ENCODE assay signal across 12 cellular contexts in genomic region chr12:111993290-111994150, GRCh38. TPM values are rescaled to one million over a fixed set of nuclear protein-coding genes. Genes with fewer than 3 reads are reported as not detected.
A peak's percentile ranks its signal among the peaks of the same experiment; 100 is the strongest.
DNase-seq lines count a peak whose midpoint lies in the region; ATAC-seq and TF ChIP-seq lines count a peak whose summit lies in the region.
"Had no signal": no experiment of that assay in that cellular context is flagged by ENCODE, and none has a peak within 500 bp of the region (broad histone marks: within the 10 kb centered on the region; RNA-seq: fewer than 3 reads in every experiment).

No MANE protein-coding gene starts in this region.

- intact Hi-C loops in breast epithelium (cut with DNase I; ENCODE audit: low total_unique reads): no loop called here

- H3K36me3 ChIP-seq in breast epithelium (no peaks in the 10 kb centered on the region), thoracic aorta (no peaks in the 10 kb centered on the region), SJCRH30 (no peaks in the 10 kb centered on the region)
- H3K36me3 ChIP-seq: gastrocnemius medialis had no signal

- H3K27ac ChIP-seq in breast epithelium (peak overlapping the region in 1 of 2 donors; percentile 9), thoracic aorta (no peak overlapping the region), SJCRH30 (no peak overlapping the region)
- H3K27ac ChIP-seq: cardiac muscle cell, gastrocnemius medialis had no signal

- no peak for TF ChIP-seq POLR2A in breast epithelium (IDR thresholded peaks at IDR 0.05)

- no peaks in the 10 kb centered on the region for H3K9me3 Mint-ChIP-seq in IgD-negative memory B cell
- no peaks in the 10 kb centered on the region for H3K9me3 Mint-ChIP-seq in activated naive CD8-positive, alpha-beta T cell treated with anti-CD3 and anti-CD28 coated beads for 36 hours

- in situ Hi-C loops in T47D (cut with HindIII; ENCODE audit: low pct_unique_long_range_greater_than_20kb, low sequenced_read_pairs): no loop called here

- peaks cover 30 to 47% (median 37%) of the 10 kb centered on the region in 3 donors for H3K4me1 Mint-ChIP-seq in IgD-negative memory B cell
- H3K4me1 Mint-ChIP-seq in activated naive CD8-positive, alpha-beta T cell treated with anti-CD3 and anti-CD28 coated beads for 36 hours: peaks cover 57% of the 10 kb centered on the region

- H3K27me3 Mint-ChIP-seq in IgD-negative memory B cell: peaks cover 20% of the 10 kb centered on the region
- no peaks in the 10 kb centered on the region for H3K27me3 Mint-ChIP-seq in activated naive CD8-positive, alpha-beta T cell treated with anti-CD3 and anti-CD28 coated beads for 36 hours

- H3K27ac Mint-ChIP-seq in IgD-negative memory B cell: no peak overlapping the region
- H3K27ac Mint-ChIP-seq in activated naive CD8-positive, alpha-beta T cell treated with anti-CD3 and anti-CD28 coated beads for 36 hours: peak overlapping the region; percentile 26

- no peak for TF ChIP-seq CTCF in breast epithelium (IDR thresholded peaks at IDR 0.05)
- TF ChIP-seq CTCF in thoracic aorta (IDR thresholded peaks at IDR 0.05): no peak

- H3K4me1 ChIP-seq in breast epithelium: no peaks in the 10 kb centered on the region
- peaks cover 0 to 19% of the 10 kb centered on the region in 2 donors for H3K4me1 ChIP-seq in thoracic aorta (ENCODE audit: control insufficient read depth in 1 of 2, low read depth in 2 of 2)
- no peaks in the 10 kb centered on the region for H3K4me1 ChIP-seq in SJCRH30

- H3K9me3 ChIP-seq in breast epithelium (no peaks in the 10 kb centered on the region), thoracic aorta (no peaks in the 10 kb centered on the region), SJCRH30 (replicated peaks) (no peaks in the 10 kb centered on the region)
- H3K9me3 ChIP-seq: gastrocnemius medialis had no signal

- peak overlapping the region; percentile 79 to 94 (median 88) for H3K4me3 Mint-ChIP-seq in IgD-negative memory B cell
- H3K4me3 Mint-ChIP-seq in activated naive CD8-positive, alpha-beta T cell treated with anti-CD3 and anti-CD28 coated beads for 36 hours: peak overlapping the region; percentile 80

- H3K4me3 ChIP-seq in breast epithelium (no peak overlapping the region), thoracic aorta (peak overlapping the region; percentile 32), SJCRH30 (no peak overlapping the region)
- H3K4me3 ChIP-seq: cardiac muscle cell, gastrocnemius medialis had no signal

- peak; percentile 39 to 71 for DNase-seq in T47D (ENCODE audit: low read depth in 1 of 2, low spot score in 1 of 2)
- DNase-seq in breast epithelium (ENCODE audit: low spot score in 2 of 2): no peak
- DNase-seq in activated naive CD8-positive, alpha-beta T cell treated with anti-CD3 and anti-CD28 coated beads for 36 hours: peak; percentile 37
- no peak for DNase-seq in thoracic aorta (ENCODE audit: low spot score)
- no peak for DNase-seq in NCI-H774 (lab: John Stamatoyannopoulos, UW)
- no peak for DNase-seq in SJCRH30
- DNase-seq in LoVo (ENCODE audit: low spot score): no peak
- DNase-seq: activated CD4-positive, alpha-beta T cell treated with anti-CD3 and anti-CD28 coated beads, Interleukin-2, amount 50 U/mL, for 1 hour; AML-193; gastrocnemius medialis had no signal

- no peak for ATAC-seq in thoracic aorta (ENCODE audit: insufficient number of reproducible peaks, low FRiP score, low read depth)
- ATAC-seq: gastrocnemius medialis had no signal

- H3K36me3 Mint-ChIP-seq in IgD-negative memory B cell: peaks cover 6% of the 10 kb centered on the region
- H3K36me3 Mint-ChIP-seq in activated naive CD8-positive, alpha-beta T cell treated with anti-CD3 and anti-CD28 coated beads for 36 hours: peaks cover 6% of the 10 kb centered on the region

- H3K27me3 ChIP-seq in breast epithelium (no peaks in the 10 kb centered on the region), thoracic aorta (replicated peaks; ENCODE audit: insufficient read depth) (no peaks in the 10 kb centered on the region), SJCRH30 (no peaks in the 10 kb centered on the region)
- H3K27me3 ChIP-seq: cardiac muscle cell, gastrocnemius medialis had no signal

RNA-seq across cellular contexts. Expression of gene TMEM116, which starts 19.4 kb away (rescaled TPM):
- 10 to 100 TPM; 19.0 to 46.4 (median 29.8) TPM for total RNA-seq in breast epithelium
- 10.1 TPM for polyA plus RNA-seq in IgD-negative memory B cell
- 10 to 100 TPM; 10.1 to 10.5 TPM for total RNA-seq in activated naive CD8-positive, alpha-beta T cell treated with anti-CD3 and anti-CD28 coated beads for 36 hours
- total RNA-seq in thoracic aorta: 10 to 100 TPM; 13.5 to 13.9 TPM
- total RNA-seq in SJCRH30 (2014; rRNA removed; shearing (Covaris generic)): 8.8 and 10.0 TPM in 2 replicates

RNA-seq across cellular contexts. Expression of gene ERP29, which starts 19.7 kb away (rescaled TPM):
- total RNA-seq in breast epithelium (10 to 100 TPM; 40.3 to 52.8 (median 41.0) TPM), thoracic aorta (10 to 100 TPM; 33.1 to 43.6 TPM)
- 257 TPM for polyA plus RNA-seq in IgD-negative memory B cell
- total RNA-seq in activated naive CD8-positive, alpha-beta T cell treated with anti-CD3 and anti-CD28 coated beads for 36 hours: 10 to 100 TPM; 79.9 to 85.6 TPM
- 35.9 and 38.5 TPM in 2 replicates for total RNA-seq in SJCRH30 (2014; rRNA removed; shearing (Covaris generic))

Comparison
In these comparisons a context has a peak if more than half of its experiments do, and no peak if none do; other contexts are left out.
1. DNase-seq: peak in T47D (2 of 2) and activated naive CD8-positive, alpha-beta T cell treated with anti-CD3 and anti-CD28 coated beads for 36 hours (single experiment); none in breast epithelium (0 of 2), thoracic aorta (single experiment), NCI-H774 (single experiment), SJCRH30 (0 of 2) and LoVo (single experiment).